23 cellular contexts compared by ENCODE assay signal in genomic region chr3:98482717-98483482, GRCh38. TPM values are rescaled to one million over a fixed set of nuclear protein-coding genes. Genes with fewer than 3 reads are reported as not detected.
A peak's percentile ranks its signal among the peaks of the same experiment; 100 is the strongest.
DNase-seq lines count a peak whose midpoint lies in the region; ATAC-seq, FAIRE-seq and TF ChIP-seq lines count a peak whose summit lies in the region.
"Had no signal": no experiment of that assay in that cellular context is flagged by ENCODE, and none has a peak within 500 bp of the region (broad histone marks: within the 10 kb centered on the region; RNA-seq: fewer than 3 reads in every experiment).

No MANE protein-coding gene starts in this region.

- H2AFZ ChIP-seq in OCI-LY7 (ENCODE audit: low read length): 0 out of 2 replicates have a peak overlapping the region, but pooled peaks have one; percentile 19
- H2AFZ ChIP-seq: hepatocyte had no signal

- no peaks in the 10 kb centered on the region for H4K20me1 ChIP-seq in OCI-LY7 (ENCODE audit: insufficient read depth, low read length)

- CTCF ChIA-PET in OCI-LY7 (lab: Charles Lee; ENCODE audit: unreplicated experiment): no interaction called here

- no peaks in the 10 kb centered on the region for H3K9me3 ChIP-seq in OCI-LY7 (ENCODE audit: low read length)
- peaks cover 1% of the 10 kb centered on the region for H3K9me3 ChIP-seq in small intestine (ENCODE audit: control insufficient read depth, low read depth)
- H3K9me3 ChIP-seq: A549, upper lobe of right lung had no signal

- no peaks in the 10 kb centered on the region for H3K36me3 ChIP-seq in OCI-LY7 (ENCODE audit: insufficient read depth, low read length)
- H3K36me3 ChIP-seq in small intestine (ENCODE audit: control insufficient read depth in 2 of 2, insufficient read depth in 2 of 2, low read length in 2 of 2): no peaks in the 10 kb centered on the region
- H3K36me3 ChIP-seq: neutrophil, right atrium auricular region, upper lobe of right lung had no signal

- no peaks in the 10 kb centered on the region for H3K79me2 ChIP-seq in OCI-LY7 (ENCODE audit: insufficient read depth, low read depth, low read length)
- H3K79me2 ChIP-seq: hepatocyte had no signal

- ATAC-seq in HG03520 (IDR thresholded peaks at IDR 0.05; ENCODE audit: unreplicated experiment): no peak
- ATAC-seq: A549; activated CD8-positive, alpha-beta T cell treated with anti-CD3 and anti-CD28 coated beads, Interleukin-2, amount 10 ng/mL, durations not matched to agents 7 days and 5 days; activated naive CD8-positive, alpha-beta T cell treated with anti-CD3 and anti-CD28 coated beads, Interleukin-2, amount 50 U/mL, for 24 hours; upper lobe of right lung had no signal

- WGBS in small intestine, 3 donors: 25 to 63% (median 33%) methylated on average over 3 of the region's 3 CpGs

- H3K4me3 ChIP-seq in OCI-LY7 (ENCODE audit: low read depth, low read length, poor library complexity, severe bottlenecking): no peak overlapping the region
- H3K4me3 ChIP-seq in small intestine (ENCODE audit: low read depth in 1 of 2, low read length in 2 of 2): no peak overlapping the region
- H3K4me3 ChIP-seq: A549, hepatocyte, right atrium auricular region, upper lobe of right lung had no signal

- intact Hi-C loops in OCI-LY7 (cut with micrococcal nuclease; ENCODE audit: unreplicated experiment): no loop called here

- H3K27ac ChIP-seq in OCI-LY7 (ENCODE audit: low read depth, low read length, poor library complexity, severe bottlenecking) (no peak overlapping the region), epithelial cell of prostate (peak overlapping the region; percentile 97), small intestine (ENCODE audit: low read depth in 1 of 2, low read length in 1 of 2) (no peak overlapping the region)
- H3K27ac ChIP-seq: A549, hepatocyte, neutrophil, right atrium auricular region, upper lobe of right lung had no signal

- H3K27me3 ChIP-seq in small intestine (ENCODE audit: control insufficient read depth in 2 of 2, insufficient read depth in 2 of 2, low read length in 2 of 2): no peaks in the 10 kb centered on the region
- H3K27me3 ChIP-seq: hepatocyte, neutrophil, right atrium auricular region, upper lobe of right lung had no signal

- no peak for FAIRE-seq in small intestine (lab: Jason Lieb, UNC)
- FAIRE-seq: A549 had no signal

- no peaks in the 10 kb centered on the region for H3K4me1 ChIP-seq in OCI-LY7 (ENCODE audit: insufficient read depth, low read length, poor library complexity, severe bottlenecking)
- no peaks in the 10 kb centered on the region for H3K4me1 ChIP-seq in small intestine (ENCODE audit: control insufficient read depth in 2 of 2, insufficient read depth in 1 of 2, low read depth in 1 of 2, low read length in 1 of 2)
- H3K4me1 ChIP-seq: A549, right atrium auricular region, upper lobe of right lung had no signal

- H3K9me2 ChIP-seq in OCI-LY7 (ENCODE audit: insufficient read depth, low read length): no peaks in the 10 kb centered on the region

- H3K4me2 ChIP-seq in OCI-LY7 (ENCODE audit: low read length): no peak overlapping the region
- H3K4me2 ChIP-seq: A549, hepatocyte had no signal

- TF ChIP-seq CTCF in OCI-LY7 (conservative IDR thresholded peaks at IDR 0.05; ENCODE audit: low read length): no peak

- DNase-seq in SHP77 (lab: John Stamatoyannopoulos, UW): peak; percentile 13 to 53
- DNase-seq in SHP77 treated with DMSO at 0.1 percent for 48 hours (lab: John Stamatoyannopoulos, UW): no peak
- DNase-seq in OCI-LY7 (ENCODE audit: low spot score): no peak
- peak; percentile 48 for DNase-seq in epithelial cell of prostate (ENCODE audit: low read depth, low spot score)
- peak; percentile 7 for DNase-seq in small intestine
- DNase-seq in DMS114 treated with DMSO at 0.1 percent for 48 hours (lab: John Stamatoyannopoulos, UW; ENCODE audit: unreplicated experiment): no peak
- no peak for DNase-seq in NCI-H2029 treated with DMSO at 0.1 percent for 48 hours (lab: John Stamatoyannopoulos, UW)
- DNase-seq: activated B cell treated with CpG ODN at 0.5 μM for 24 hours; activated CD8-positive, alpha-beta T cell treated with anti-CD3 and anti-CD28 coated beads, Interleukin-2, amount 10 ng/mL, durations not matched to agents 7 days and 5 days; activated naive CD8-positive, alpha-beta T cell treated with anti-CD3 and anti-CD28 coated beads, Interleukin-2, amount 50 U/mL, for 24 hours; CD4-positive, alpha-beta memory T cell; central memory CD4-positive, alpha-beta T cell; effector CD4-positive, alpha-beta T cell; NCI-H2081; T-helper 1 cell; upper lobe of right lung had no signal

- no TSS peak for BruUV-seq in OCI-LY7 (replicated peaks; lab: Mats Ljungman, UMichigan)

- POLR2A ChIA-PET in OCI-LY7 (lab: Charles Lee): interaction anchor here (0.7 to 1.1 kb wide), 2 partner anchors 30 to 1721 kb away, joined by 3 read pairs; no protein-coding TSS in a partner anchor

RNA-seq across cellular contexts. Expression of gene OR5K2, which starts 14.6 kb away (rescaled TPM):
- total RNA-seq in OCI-LY7 (2014; rRNA removed; shearing (Covaris generic)): not detected in 2 replicates
- not detected in 2 replicates for total RNA-seq in OCI-LY7 (2022)
- polyA plus RNA-seq in small intestine: not detected
- total RNA-seq: activated B cell treated with CpG ODN at 0.5 μM for 24 hours; activated CD8-positive, alpha-beta T cell treated with anti-CD3 and anti-CD28 coated beads, Interleukin-2, amount 10 ng/mL, durations not matched to agents 7 days and 5 days; activated T-helper 1 cell treated with anti-CD3 and anti-CD28 coated beads, Interleukin-12 subunit alpha, Interleukin-12 subunit beta, Interleukin-2, Interleukin-4 antibody, amounts not matched to agents 30 ng/mL and 10 ng/mL and 1 ng/mL, durations not matched to agents 14 hours and 24 hours and 36 hours; CD4-positive, alpha-beta memory T cell; hepatocyte; mesothelial cell of epicardium; right atrium auricular region; upper lobe of right lung had no signal
- polyA plus RNA-seq: A549; CD4-positive, alpha-beta memory T cell; hepatocyte had no signal

RNA-seq across cellular contexts. Expression of gene OR5K1, which starts 19.9 kb away (rescaled TPM):
- not detected in 2 replicates for total RNA-seq in OCI-LY7 (2014; rRNA removed; shearing (Covaris generic))
- total RNA-seq in OCI-LY7 (2022): not detected in 2 replicates
- polyA plus RNA-seq in small intestine: not detected
- total RNA-seq: activated B cell treated with CpG ODN at 0.5 μM for 24 hours; activated CD8-positive, alpha-beta T cell treated with anti-CD3 and anti-CD28 coated beads, Interleukin-2, amount 10 ng/mL, durations not matched to agents 7 days and 5 days; activated T-helper 1 cell treated with anti-CD3 and anti-CD28 coated beads, Interleukin-12 subunit alpha, Interleukin-12 subunit beta, Interleukin-2, Interleukin-4 antibody, amounts not matched to agents 30 ng/mL and 10 ng/mL and 1 ng/mL, durations not matched to agents 14 hours and 24 hours and 36 hours; CD4-positive, alpha-beta memory T cell; hepatocyte; mesothelial cell of epicardium; right atrium auricular region; upper lobe of right lung had no signal
- polyA plus RNA-seq: A549; CD4-positive, alpha-beta memory T cell; hepatocyte had no signal

RNA-seq across cellular contexts. Expression of gene CLDND1, which starts 39.8 kb away (rescaled TPM):
- 70.7 and 78.0 TPM in 2 replicates for total RNA-seq in OCI-LY7 (2014; rRNA removed; shearing (Covaris generic))
- total RNA-seq in OCI-LY7 (2022): 80.4 and 87.8 TPM in 2 replicates
- 10 to 100 TPM; 30.8 to 64.9 (median 38.8) TPM for polyA plus RNA-seq in small intestine

RNA-seq across cellular contexts. Expression of gene GPR15, which starts 48.9 kb away (rescaled TPM):
- total RNA-seq in OCI-LY7 (2014; rRNA removed; shearing (Covaris generic)): 18.8 and 32.0 TPM in 2 replicates
- 29.8 and 42.6 TPM in 2 replicates for total RNA-seq in OCI-LY7 (2022)
- under 1 TPM in 2 of 3 donors, not detected in 1; 0.16 to 0.54 TPM for polyA plus RNA-seq in small intestine
- total RNA-seq: hepatocyte, mesothelial cell of epicardium, right atrium auricular region had no signal
- polyA plus RNA-seq: A549, hepatocyte had no signal

Comparison
In these comparisons a context has a peak if more than half of its experiments do, and no peak if none do; other contexts are left out.
1. DNase-seq: peak in SHP77 (2 of 2), epithelial cell of prostate (single experiment) and small intestine (single experiment); none in SHP77 treated with DMSO at 0.1 percent for 48 hours (single experiment), OCI-LY7 (single experiment), DMS114 treated with DMSO at 0.1 percent for 48 hours (single experiment) and NCI-H2029 treated with DMSO at 0.1 percent for 48 hours (single experiment).